In the genomic region with DNA sequence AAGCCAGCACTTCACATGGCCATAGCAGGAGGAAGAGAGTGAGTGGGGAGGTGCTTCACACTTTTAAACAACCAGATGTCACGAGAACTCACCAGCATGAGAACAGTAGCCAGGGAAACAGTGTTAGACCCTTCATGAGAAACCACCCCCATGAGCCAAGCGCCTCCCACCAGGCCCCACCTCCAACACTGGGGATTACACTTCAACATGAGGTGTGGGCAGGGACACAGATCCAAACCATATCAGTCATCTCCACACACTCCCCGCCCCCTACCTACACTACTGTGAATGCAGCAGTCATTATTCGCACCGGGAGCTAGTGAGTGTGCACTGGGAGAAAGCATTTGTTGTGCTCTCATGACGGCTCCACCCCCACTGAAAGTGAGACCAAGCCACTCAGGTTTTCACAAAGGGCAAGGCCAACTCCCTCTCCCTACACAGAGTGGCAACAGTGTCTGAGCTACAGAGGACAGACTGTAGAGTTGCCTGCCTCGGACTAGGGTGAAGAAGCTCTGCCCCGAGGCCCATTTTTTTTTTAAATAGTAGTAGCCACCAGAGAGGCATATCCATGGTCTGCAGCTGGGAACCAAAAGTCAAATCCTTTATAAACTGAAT, we compare ENCODE assay signal across 1 cellular context.
TF ChIP-seq lines count a peak whose summit lies in the region.

No MANE protein-coding gene starts in this region.

TF ChIP-seq in HEK293, 187 proteins besides CTCF, POLR2A, EP300 and RAD21 (continued from another document):
- TF ChIP-seq PRDM2 (tag by site-specific recombination; IDR thresholded peaks at IDR 0.05; ENCODE audit: borderline replicate concordance) (no peak), ZFHX2 (tag by site-specific recombination; conservative IDR thresholded peaks at IDR 0.05) (peak; percentile 49; the same call in 1 of the 2 replicates), ZNF26 (tag by site-specific recombination; IDR thresholded peaks at IDR 0.05) (no peak)
